Comparison of ENCODE assay signal across 8 cellular contexts in genomic region chr19:6279931-6280591, GRCh38. TPM values are rescaled to one million over a fixed set of nuclear protein-coding genes. Genes with fewer than 3 reads are reported as not detected.
DNase-seq lines count a peak whose midpoint lies in the region; ATAC-seq and TF ChIP-seq lines count a peak whose summit lies in the region.

Gene MLLT1, minus strand, starts transcription at chr19:6279975. Its CDS starts 191 bp downstream, at chr19:6279784.

- H3K9me3 ChIP-seq in Panc1 (ENCODE audit: control insufficient read depth, insufficient read depth, low read depth, low read length) (no peaks in the 10 kb centered on the region), muscle layer of duodenum (ENCODE audit: control insufficient read depth in 1 of 2, low read length in 2 of 2) (no peaks in the 10 kb centered on the region)

- ATAC-seq in GM21576 (IDR thresholded peaks at IDR 0.05; ENCODE audit: unreplicated experiment) (peak; percentile 90), Panc1 (peak; percentile 100), esophagus mucosa (peak; percentile 98)
- peak; percentile 97 to 98 for ATAC-seq in activated T-cell treated with anti-CD3 and anti-CD28 coated beads, Interleukin-2, amount 50 U/mL, for 4 hours

- intact Hi-C loops in Panc1 (cut with micrococcal nuclease; ENCODE audit: unreplicated experiment): no loop called here

- no peaks in the 10 kb centered on the region for H3K27me3 Mint-ChIP-seq in activated T-cell treated with anti-CD3 and anti-CD28 coated beads, Interleukin-2, amount 50 U/mL, for 4 hours (ENCODE audit: low read depth)

- H3K4me1 Mint-ChIP-seq in activated T-cell treated with anti-CD3 and anti-CD28 coated beads, Interleukin-2, amount 50 U/mL, for 4 hours (ENCODE audit: low read depth): peaks cover 37% of the 10 kb centered on the region

- H3K36me3 ChIP-seq in Panc1 (ENCODE audit: control insufficient read depth, insufficient read depth, low read length) (no peaks in the 10 kb centered on the region; the same call in 1 of the 2 replicates), muscle layer of duodenum (ENCODE audit: control insufficient read depth in 1 of 2, insufficient read depth in 2 of 2, low read length in 2 of 2) (no peaks in the 10 kb centered on the region)

- H3K4me1 ChIP-seq in Panc1 (ENCODE audit: control insufficient read depth, insufficient read depth, low read length): peaks cover 3% of the 10 kb centered on the region; the same call in 1 of the 2 replicates
- H3K4me1 ChIP-seq in muscle layer of duodenum (ENCODE audit: control insufficient read depth in 1 of 2, insufficient read depth in 2 of 2, low read length in 2 of 2): peaks cover 25 to 41% of the 10 kb centered on the region in 2 donors

- DNase-seq in DMS153 treated with DMSO at 0.1 percent for 48 hours (lab: John Stamatoyannopoulos, UW; ENCODE audit: unreplicated experiment) (peak; percentile 79), KG1 (lab: John Stamatoyannopoulos, UW) (peak; percentile 92), Panc1 (ENCODE audit: low read depth, low spot score) (peak; percentile 61)
- DNase-seq in activated T-cell treated with anti-CD3 and anti-CD28 coated beads, Interleukin-2, amount 50 U/mL, for 4 hours: peak; percentile 95
- DNase-seq in stimulated activated CD8-positive, alpha-beta memory T cell treated with anti-CD3 and anti-CD28 coated beads, Interleukin-7, amount 100 ng/mL, for 24 hours (ENCODE audit: low read depth): peak; percentile 95

- no peaks in the 10 kb centered on the region for H3K9me3 Mint-ChIP-seq in activated T-cell treated with anti-CD3 and anti-CD28 coated beads, Interleukin-2, amount 50 U/mL, for 4 hours

- in situ Hi-C loops in Panc1 (cut with HindIII; ENCODE audit: low pct_unique_long_range_greater_than_20kb, low sequenced_read_pairs): no loop called here

- peak within 1 kb of the TSS; percentile 95 for H3K4me3 Mint-ChIP-seq in activated T-cell treated with anti-CD3 and anti-CD28 coated beads, Interleukin-2, amount 50 U/mL, for 4 hours

- peak; percentile 87 for TF ChIP-seq CTCF in Panc1 (IDR thresholded peaks at IDR 0.05)

- H3K27ac ChIP-seq in Panc1 (ENCODE audit: low read length) (peak within 1 kb of the TSS; percentile 78), muscle layer of duodenum (ENCODE audit: low read length) (peak within 1 kb of the TSS; percentile 80)

- H3K4me3 ChIP-seq in Panc1 (ENCODE audit: low read depth in 2 of 2, low read length in 2 of 2) (peak within 1 kb of the TSS; percentile 81 to 82), muscle layer of duodenum (ENCODE audit: low read depth in 1 of 2, low read length in 2 of 2) (peak within 1 kb of the TSS; percentile 74 to 77)

- BruUV-seq in Panc1 (replicated peaks; lab: Mats Ljungman, UMichigan): no TSS peak

- H3K27me3 ChIP-seq in Panc1 (ENCODE audit: control insufficient read depth, insufficient read depth, low read length): no peaks in the 10 kb centered on the region
- no peaks in the 10 kb centered on the region for H3K27me3 ChIP-seq in muscle layer of duodenum (ENCODE audit: low read depth, low read length)

- POLR2A ChIA-PET in Panc1 (lab: Charles Lee): no interaction called here

- peaks cover 6% of the 10 kb centered on the region for H3K36me3 Mint-ChIP-seq in activated T-cell treated with anti-CD3 and anti-CD28 coated beads, Interleukin-2, amount 50 U/mL, for 4 hours (ENCODE audit: insufficient read depth)

- CTCF ChIA-PET in Panc1 (lab: Charles Lee): no interaction called here

RNA-seq across cellular contexts. Expression of gene MLLT1, which starts in this region (rescaled TPM):
- total RNA-seq in Panc1 (2021; ENCODE audit: unreplicated experiment) (58.3 TPM), esophagus mucosa (27.5 TPM)
- polyA plus RNA-seq in Panc1 (2012; ENCODE audit: insufficient read length): 42.1 TPM
- total RNA-seq in activated T-cell treated with anti-CD3 and anti-CD28 coated beads, Interleukin-2, amount 50 U/mL, for 4 hours: 100 to 1,000 TPM; 105 to 118 (median 109) TPM

Comparison
In these comparisons a context has a peak if more than half of its experiments do, and no peak if none do; other contexts are left out.
1. Peak in every context shown above with its lines: DNase-seq, ATAC-seq, H3K4me3 ChIP-seq and H3K27ac ChIP-seq.